20 cellular contexts compared by ENCODE assay signal in genomic region chr17:13498184-13498583, GRCh38.
"Had no signal": no experiment of that assay in that cellular context is flagged by ENCODE, and none has a peak within 500 bp of the region (broad histone marks: within the 10 kb centered on the region; RNA-seq: fewer than 3 reads in every experiment).

No MANE protein-coding gene starts in this region.

- H3K9me3 ChIP-seq: MG63, Peyer's patch, SJCRH30 had no signal

- H3K27ac ChIP-seq: Peyer's patch, SJCRH30 had no signal

- H3K36me3 ChIP-seq: MG63, Peyer's patch, SJCRH30 had no signal

- H3K4me1 ChIP-seq: Peyer's patch, SJCRH30 had no signal

- H3K27me3 ChIP-seq: MG63, Peyer's patch, SJCRH30 had no signal

- ATAC-seq: HepG2, Right ventricle myocardium inferior, SK-N-SH treated with all-trans-retinoic acid at 6 μM for 48 hours had no signal

- DNase-seq: IMR-90, Karpas-422, KG1, MG63, NCI-H1092 treated with DMSO at 0.1 percent for 48 hours, NCI-H1436, NCI-H187, NCI-H2029, NCI-H2171 treated with DMSO at 0.1 percent for 48 hours, NCI-H345, NCI-H446 treated with DMSO at 0.1 percent for 48 hours, NCI-H510A treated with DMSO at 0.1 percent for 48 hours, NCI-H526, Peyer's patch, SHP77 treated with DMSO at 0.1 percent for 48 hours, SJCRH30, T-helper 1 cell had no signal

- H3K4me3 ChIP-seq: MG63, Peyer's patch, SJCRH30 had no signal
